Comparison of ENCODE assay signal across 30 cellular contexts in the genomic region with DNA sequence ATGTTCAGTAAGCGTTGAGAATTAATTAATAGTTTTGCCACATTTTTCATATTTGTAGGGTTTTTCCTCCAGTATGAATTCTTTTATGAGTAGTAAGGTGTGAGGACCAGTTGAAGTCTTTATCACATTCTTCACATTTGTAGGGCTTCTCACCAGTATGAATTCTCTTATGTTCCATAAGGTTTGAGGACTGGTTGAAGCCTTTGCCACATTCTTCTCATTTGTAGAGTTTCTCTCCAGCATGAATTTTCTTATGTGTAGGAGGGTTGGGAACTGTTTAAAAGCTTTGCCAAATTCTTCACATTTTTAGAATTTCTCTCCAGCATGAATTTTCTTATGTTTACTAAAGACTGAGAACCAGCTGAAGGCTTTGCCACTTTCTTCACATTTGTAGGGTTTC. TPM values are rescaled to one million over a fixed set of nuclear protein-coding genes. Genes with fewer than 3 reads are reported as not detected.
DNase-seq lines count a peak whose midpoint lies in the region; ATAC-seq, FAIRE-seq and TF ChIP-seq lines count a peak whose summit lies in the region.
"Had no signal": no experiment of that assay in that cellular context is flagged by ENCODE, and none has a peak within 500 bp of the region (broad histone marks: within the 10 kb centered on the region; RNA-seq: fewer than 3 reads in every experiment).

No MANE protein-coding gene starts in this region.

- WGBS in K562 (ENCODE audit: insufficient coverage, low coverage, missing lambda C conversion rate) = 0% methylated on average over 1 of the region's 1 CpG
- 67 to 100% methylated on average over 1 of the region's 1 CpG for WGBS in endodermal cell (ENCODE audit: insufficient coverage in 1 of 2, insufficient read length in 1 of 2), 2 experiments

- no peak overlapping the region for H3K27ac Mint-ChIP-seq in endodermal cell
- H3K27ac Mint-ChIP-seq: B cell; CD4-positive, alpha-beta T cell; CD8-positive, alpha-beta T cell had no signal

- CTCF ChIA-PET in HCT116 (lab: Charles Lee) (no interaction called here), K562 (lab: Yijun Ruan, JAX; ENCODE audit: low intra/inter-chr PET ratio) (no interaction called here)

- no peaks in the 10 kb centered on the region for H3K36me3 ChIP-seq in HCT116 (ENCODE audit: control insufficient read depth in 1 of 2, insufficient read depth in 2 of 2, low read length in 2 of 2)
- no peaks in the 10 kb centered on the region for H3K36me3 ChIP-seq in K562 (ENCODE audit: control insufficient read depth, insufficient read depth, low read length)
- no peaks in the 10 kb centered on the region for H3K36me3 ChIP-seq in endodermal cell (ENCODE audit: control insufficient read depth, insufficient read depth, low read length)
- H3K36me3 ChIP-seq: BLaER1 treated with 17β-estradiol and CSF1 and Interleukin-3, amounts not matched to agents 10 nM and 100 nM had no signal

- RAD21 ChIA-PET in HCT116 (lab: Charles Lee; ENCODE audit: low non-redundant PET in 1 of 2, low total read pairs in 2 of 2, uncharacterized antibody in 2 of 2, unreplicated experiment in 2 of 2) = no interaction called here

- no peaks in the 10 kb centered on the region for H3K4me1 Mint-ChIP-seq in endodermal cell
- H3K4me1 Mint-ChIP-seq: B cell had no signal

- POLR2A ChIA-PET in HCT116 (lab: Charles Lee) (no interaction called here), K562 (lab: Yijun Ruan, JAX) (no interaction called here)

- H3K4me2 ChIP-seq in HCT116 (ENCODE audit: low read length) (no peak overlapping the region), K562 (ENCODE audit: insufficient read depth, low read length) (no peak overlapping the region)
- H3K4me2 ChIP-seq: A549; BLaER1 treated with 17β-estradiol and CSF1 and Interleukin-3, amounts not matched to agents 10 nM and 100 nM had no signal

- TF ChIP-seq RAD21 in HCT116 (IDR thresholded peaks at IDR 0.05; ENCODE audit: low read depth) (no peak), K562 (CRISPR knock-in tag; conservative IDR thresholded peaks at IDR 0.05 in 1 of 2, IDR thresholded peaks at IDR 0.05 in 1 of 2) (no peak)

- H3K4me1 ChIP-seq in HCT116 (ENCODE audit: control insufficient read depth in 1 of 2, insufficient read depth in 2 of 2, low read length in 2 of 2) (no peaks in the 10 kb centered on the region), K562 (replicated peaks in 1 of 2; ENCODE audit: control insufficient read depth in 2 of 2, insufficient read depth in 2 of 2, low read length in 2 of 2) (no peaks in the 10 kb centered on the region), endodermal cell (ENCODE audit: control insufficient read depth, insufficient read depth, low read length) (no peaks in the 10 kb centered on the region)
- H3K4me1 ChIP-seq: A549; BLaER1 treated with 17β-estradiol and CSF1 and Interleukin-3, amounts not matched to agents 10 nM and 100 nM; Caco-2 had no signal

- H3K9me3 Mint-ChIP-seq in endodermal cell = peaks cover 82% of the 10 kb centered on the region

- H3K27me3 Mint-ChIP-seq in endodermal cell (ENCODE audit: insufficient read depth) = no peaks in the 10 kb centered on the region
- H3K27me3 Mint-ChIP-seq: B cell; CD4-positive, alpha-beta T cell had no signal

- in situ Hi-C loops in K562 (cut with MboI) = no loop called here

- H2AFZ ChIP-seq in HCT116 (ENCODE audit: low read depth, low read length, poor library complexity, severe bottlenecking) (no peak overlapping the region), K562 (ENCODE audit: low read depth, low read length) (no peak overlapping the region)

- no peaks in the 10 kb centered on the region for H3K36me3 Mint-ChIP-seq in endodermal cell (ENCODE audit: low read depth)

- no peak for TF ChIP-seq EP300 in K562 (IDR thresholded peaks at IDR 0.05; ENCODE audit: low read length)

- H3K4me3 Mint-ChIP-seq in endodermal cell = no peak overlapping the region
- H3K4me3 Mint-ChIP-seq: B cell; CD4-positive, alpha-beta T cell; CD8-positive, alpha-beta T cell had no signal

- no peak for TF ChIP-seq POLR2A in HCT116 (IDR thresholded peaks at IDR 0.05; ENCODE audit: borderline replicate concordance, extremely low read depth, insufficient read depth, insufficient read length)
- TF ChIP-seq POLR2A in K562 (conservative IDR thresholded peaks at IDR 0.05) = no peak

- H3K27me3 ChIP-seq in HCT116 (ENCODE audit: insufficient read depth, low read length) = no peaks in the 10 kb centered on the region
- H3K27me3 ChIP-seq in K562 (ENCODE audit: control insufficient read depth in 2 of 2, insufficient read depth in 2 of 2, low read length in 2 of 2) = no peaks in the 10 kb centered on the region
- no peaks in the 10 kb centered on the region for H3K27me3 ChIP-seq in endodermal cell (ENCODE audit: control insufficient read depth, insufficient read depth, low read length, poor library complexity, severe bottlenecking)
- H3K27me3 ChIP-seq: BLaER1 treated with 17β-estradiol and CSF1 and Interleukin-3, amounts not matched to agents 10 nM and 100 nM had no signal

- peak; percentile 5 for DNase-seq in DMS53 (lab: John Stamatoyannopoulos, UW)
- no peak for DNase-seq in DMS53 treated with DMSO at 0.1 percent for 48 hours (lab: John Stamatoyannopoulos, UW; ENCODE audit: unreplicated experiment)
- no peak for DNase-seq in HCT116 (ENCODE audit: low read depth, low spot score)
- DNase-seq in K562 (ENCODE audit: extremely low read depth in 1 of 4, low spot score in 3 of 4) = no peak
- DNase-seq in endodermal cell = no peak
- no peak for DNase-seq in retina
- no peak for DNase-seq in NCI-H1417 treated with DMSO at 0.1 percent for 48 hours (lab: John Stamatoyannopoulos, UW)
- no peak for DNase-seq in D721Med (ENCODE audit: insufficient read length, low spot score)
- DNase-seq: AML-193; Caco-2; Calu3; CD4-positive, alpha-beta T cell; CD8-positive, alpha-beta T cell; DMS 273 treated with DMSO at 0.1 percent for 48 hours; DMS153; DMS79; DND-41; EL; GDM1 had no signal

- no peaks in the 10 kb centered on the region for H4K20me1 ChIP-seq in HCT116 (ENCODE audit: insufficient read depth)
- H4K20me1 ChIP-seq in K562 (replicated peaks; ENCODE audit: control insufficient read depth, insufficient read depth, low read length) = no peaks in the 10 kb centered on the region
- H4K20me1 ChIP-seq: BLaER1 treated with 17β-estradiol and CSF1 and Interleukin-3, amounts not matched to agents 10 nM and 100 nM had no signal

- H3K9me2 ChIP-seq in HCT116 (ENCODE audit: insufficient read depth) = no peaks in the 10 kb centered on the region

- H3K9me3 ChIP-seq in HCT116 (ENCODE audit: control insufficient read depth in 1 of 2, insufficient read depth in 1 of 2, low read depth in 1 of 2, low read length in 2 of 2) = peaks cover 0 to 17% of the 10 kb centered on the region in 2 experiments; a peak in 2 of 4 replicates
- no peaks in the 10 kb centered on the region for H3K9me3 ChIP-seq in K562 (replicated peaks; ENCODE audit: control insufficient read depth, insufficient read depth, low read depth, low read length)
- peaks cover 83% of the 10 kb centered on the region for H3K9me3 ChIP-seq in endodermal cell (ENCODE audit: control insufficient read depth, low read length)

- TF ChIP-seq CTCF in HCT116 (IDR thresholded peaks at IDR 0.05 in 2 of 3, conservative IDR thresholded peaks at IDR 0.05 in 1 of 3; ENCODE audit: borderline replicate concordance in 1 of 3, insufficient read depth in 1 of 3, low read depth in 2 of 3, low read length in 2 of 3) (no peak), K562 (IDR thresholded peaks at IDR 0.05 in 2 of 3, conservative IDR thresholded peaks at IDR 0.05 in 1 of 3; ENCODE audit: insufficient read depth in 2 of 3, low read depth in 1 of 3, low read length in 3 of 3) (no peak), endodermal cell (conservative IDR thresholded peaks at IDR 0.05) (no peak), D721Med (IDR thresholded peaks at IDR 0.05; ENCODE audit: insufficient read depth, missing control alignments) (no peak)

- no TSS peak for BruUV-seq in HCT116 (replicated peaks; lab: Mats Ljungman, UMichigan)
- no TSS peak for BruUV-seq in K562 (replicated peaks; lab: Mats Ljungman, UMichigan)

- H3K4me3 ChIP-seq in HCT116 (replicated peaks in 1 of 2; ENCODE audit: low read depth in 1 of 2, low read length in 2 of 2) (no peak overlapping the region), K562 (no peak overlapping the region), endodermal cell (ENCODE audit: low read length) (peak overlapping the region; percentile 21)
- H3K4me3 ChIP-seq: A549, GM12878 had no signal

- intact Hi-C loops in HCT116 (cut with micrococcal nuclease) = no loop called here
- intact Hi-C loops in K562 (cut with micrococcal nuclease) = no loop called here

- ATAC-seq in HCT116 = no peak
- ATAC-seq in K562 = no peak
- ATAC-seq: A549; CD8-positive, alpha-beta T cell; GM12878 had no signal

- FAIRE-seq in K562 (lab: Jason Lieb, UNC) (no peak), D721Med (lab: Jason Lieb, UNC) (no peak)
- FAIRE-seq: A549, GM12892, GM18507 had no signal

- no peak overlapping the region for H3K27ac ChIP-seq in HCT116 (ENCODE audit: low read depth, low read length)
- H3K27ac ChIP-seq in K562 (ENCODE audit: extremely low read depth, low read depth, low read length) = no peak overlapping the region
- H3K27ac ChIP-seq in endodermal cell (ENCODE audit: low read depth, low read length) = no peak overlapping the region
- H3K27ac ChIP-seq: 22Rv1; A549; BLaER1 treated with 17β-estradiol and CSF1 and Interleukin-3, amounts not matched to agents 10 nM and 100 nM; C4-2B had no signal

- no peaks in the 10 kb centered on the region for H3K9me1 ChIP-seq in K562 (ENCODE audit: control insufficient read depth, insufficient read depth, low read length)

- H3K79me2 ChIP-seq in HCT116 (ENCODE audit: insufficient read depth, low read length) = no peaks in the 10 kb centered on the region
- H3K79me2 ChIP-seq in K562 (ENCODE audit: control insufficient read depth, insufficient read depth, low read length) = no peaks in the 10 kb centered on the region

- H3K9ac ChIP-seq in HCT116 (ENCODE audit: low read length) (no peak overlapping the region), K562 (ENCODE audit: insufficient read depth in 1 of 2, low read depth in 2 of 2, low read length in 2 of 2) (no peak overlapping the region), endodermal cell (ENCODE audit: extremely low read depth, low read length, poor library complexity, severe bottlenecking) (no peak overlapping the region)
- H3K9ac ChIP-seq: BLaER1 treated with 17β-estradiol and CSF1 and Interleukin-3, amounts not matched to agents 10 nM and 100 nM had no signal

RNA-seq across cellular contexts. Expression of a gene that starts 40.3 kb away (rescaled TPM):
- total RNA-seq in HCT116 (2021; ENCODE audit: unreplicated experiment) = not detected
- not detected in 2 replicates for polyA plus RNA-seq in HCT116 (2012)
- total RNA-seq in K562 (2011; cell fraction: chromatin; rRNA removed; ENCODE audit: low replicate concordance) = 2.8 and 9.2 TPM in 2 replicates
- 1.8 and 2.9 TPM in 2 replicates for total RNA-seq in K562 (2011; cell fraction: nucleolus; rRNA removed)
- 3.4 and 3.7 TPM in 2 replicates for total RNA-seq in K562 (2011; cell fraction: nucleoplasm; rRNA removed)
- 2.4 and 2.8 TPM in 2 replicates for total RNA-seq in K562 (2014; rRNA removed)
- 4.5 and 6.1 TPM in 2 replicates for total RNA-seq in K562 (2014; rRNA removed; fragmentation: Illumina TruSeq; extraction: Trizol)
- total RNA-seq in K562 (2015; rRNA removed; fragmentation: Illumina TruSeq; extraction: Trizol) = 3.6 and 4.1 TPM in 2 replicates
- total RNA-seq in K562 (2021) = 3.1 and 3.2 TPM in 2 replicates
- polyA plus RNA-seq in K562 (2011; rRNA removed) = 0.09 and 0.81 TPM in 2 replicates
- 0.09 and 0.13 TPM in 2 replicates for polyA plus RNA-seq in K562 (2011; cell fraction: cytosol; rRNA removed)
- polyA plus RNA-seq in K562 (2011; cell fraction: nucleus; rRNA removed) = 0.34 and 1.3 TPM in 2 replicates
- 1.3 and 2.9 TPM in 2 replicates for polyA plus RNA-seq in K562 (2012)
- polyA plus RNA-seq in K562 (2014; fragmentation: Illumina TruSeq; extraction: Trizol) = 3.5 and 3.7 TPM in 2 replicates
- 1 to 10 TPM; 1.4 to 1.6 TPM for polyA plus RNA-seq in K562 (2014; fragmentation: Nextera tagmentation; extraction: Ambion mirVana)
- 3.2 and 3.5 TPM in 2 replicates for polyA plus RNA-seq in K562 (2014; rRNA removed)
- polyA minus RNA-seq in K562 (2011; rRNA and poly(A)+ RNA removed) = 0.33 and 0.81 TPM in 2 replicates
- polyA minus RNA-seq in K562 (2011; cell fraction: cytosol; rRNA and poly(A)+ RNA removed) = not detected in 2 replicates
- polyA minus RNA-seq in K562 (2011; cell fraction: nucleus; rRNA and poly(A)+ RNA removed) = 0.22 and 1.9 TPM in 2 replicates
- not detected for total RNA-seq in endodermal cell
- polyA plus RNA-seq in endodermal cell (2013, experiment 1 of 2) = 0.75 TPM
- polyA plus RNA-seq in endodermal cell (2013, experiment 2 of 2) = 0.41 TPM
- total RNA-seq: A172, Caco-2, Calu3, G401, GM12878 had no signal
- polyA plus RNA-seq: A549, BJ had no signal
